17 cellular contexts compared by ENCODE assay signal in the genomic region with DNA sequence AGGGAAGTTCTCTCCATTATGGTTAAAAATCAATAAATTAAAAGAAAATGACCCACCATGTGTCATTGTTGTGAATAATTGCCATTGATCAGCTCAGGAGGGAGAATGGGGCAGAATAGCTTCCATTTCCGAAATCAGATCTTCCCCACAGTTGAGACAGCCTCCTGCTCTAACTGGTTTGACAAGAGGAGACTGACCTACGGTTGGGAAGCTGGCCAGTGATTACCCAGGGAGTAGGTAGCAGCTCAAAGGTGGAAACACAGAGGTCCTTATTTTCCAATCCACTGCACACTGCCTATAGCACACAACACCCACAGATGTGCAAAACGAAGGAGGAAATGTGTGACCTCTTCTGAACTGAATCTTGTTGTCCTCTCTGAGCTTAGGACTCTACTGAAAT.
DNase-seq lines count a peak whose midpoint lies in the region; ATAC-seq and TF ChIP-seq lines count a peak whose summit lies in the region.
"Had no signal": no experiment of that assay in that cellular context is flagged by ENCODE, and none has a peak within 500 bp of the region (broad histone marks: within the 10 kb centered on the region; RNA-seq: fewer than 3 reads in every experiment).

No MANE protein-coding gene starts in this region.

- no peak overlapping the region for H3K4me3 Mint-ChIP-seq in Calu3 (ENCODE audit: low read depth, unreplicated experiment)
- no peak overlapping the region for H3K4me3 Mint-ChIP-seq in activated T-helper 17 cell treated with anti-CD3 and anti-CD28 coated beads, Interleukin-2, amount 50 U/mL, for 72 hours
- H3K4me3 Mint-ChIP-seq: CD4-positive, CD25-positive, alpha-beta regulatory T cell had no signal

- no TSS peak for BruUV-seq in Calu3 (replicated peaks; lab: Mats Ljungman, UMichigan)

- ATAC-seq in left lung = peak; percentile 47
- ATAC-seq in HG03442 (IDR thresholded peaks at IDR 0.05; ENCODE audit: unreplicated experiment) = no peak
- no peak for ATAC-seq in activated T-helper 17 cell treated with anti-CD3 and anti-CD28 coated beads, Interleukin-2, amount 50 U/mL, for 72 hours (replicated peaks)

- H3K4me1 Mint-ChIP-seq in Calu3 (ENCODE audit: low read depth, unreplicated experiment) = peaks cover 17% of the 10 kb centered on the region
- no peaks in the 10 kb centered on the region for H3K4me1 Mint-ChIP-seq in activated T-helper 17 cell treated with anti-CD3 and anti-CD28 coated beads, Interleukin-2, amount 50 U/mL, for 72 hours
- H3K4me1 Mint-ChIP-seq: CD4-positive, CD25-positive, alpha-beta regulatory T cell had no signal

- H3K27me3 ChIP-seq in left lung = no peaks in the 10 kb centered on the region

- TF ChIP-seq CTCF in Calu3 (IDR thresholded peaks at IDR 0.05; ENCODE audit: unreplicated experiment) (no peak), VCaP (conservative IDR thresholded peaks at IDR 0.05) (no peak), left lung (IDR thresholded peaks at IDR 0.05) (no peak)

- peaks cover 4% of the 10 kb centered on the region for H3K9me3 Mint-ChIP-seq in Calu3 (ENCODE audit: low read depth, unreplicated experiment)
- H3K9me3 Mint-ChIP-seq in activated T-helper 17 cell treated with anti-CD3 and anti-CD28 coated beads, Interleukin-2, amount 50 U/mL, for 72 hours = peaks cover 9% of the 10 kb centered on the region

- no peaks in the 10 kb centered on the region for H3K27me3 Mint-ChIP-seq in Calu3 (ENCODE audit: unreplicated experiment)
- H3K27me3 Mint-ChIP-seq in activated T-helper 17 cell treated with anti-CD3 and anti-CD28 coated beads, Interleukin-2, amount 50 U/mL, for 72 hours = peaks cover 8% of the 10 kb centered on the region
- H3K27me3 Mint-ChIP-seq: CD4-positive, CD25-positive, alpha-beta regulatory T cell had no signal

- H3K4me1 ChIP-seq in left lung = no peaks in the 10 kb centered on the region
- H3K4me1 ChIP-seq: Caco-2 had no signal

- intact Hi-C loops in Calu3 (cut with micrococcal nuclease; ENCODE audit: unreplicated experiment) (loop anchor here (2.0 to 5.0 kb wide), 2 partner anchors 54 to 74 kb away; no protein-coding TSS in a partner anchor), left lung (cut with DNase I) (no loop called here)

- peak overlapping the region; percentile 64 for H3K27ac Mint-ChIP-seq in Calu3 (ENCODE audit: unreplicated experiment)
- no peak overlapping the region for H3K27ac Mint-ChIP-seq in activated T-helper 17 cell treated with anti-CD3 and anti-CD28 coated beads, Interleukin-2, amount 50 U/mL, for 72 hours
- H3K27ac Mint-ChIP-seq: CD4-positive, CD25-positive, alpha-beta regulatory T cell had no signal

- peaks cover 0 to 23% of the 10 kb centered on the region in 2 donors for H3K9me3 ChIP-seq in left lung
- H3K9me3 ChIP-seq: Caco-2 had no signal

- CTCF ChIA-PET in Calu3 (lab: Charles Lee) = interaction anchor here (0.6 to 1.5 kb wide), 7 partner anchors 9 to 142 kb away, joined by 3 to 4 read pairs (median 4); partner anchors contain the start of gene DAPK1

- DNase-seq in Calu3 = peak; percentile 53
- DNase-seq in ELF-1 (ENCODE audit: low read depth, low spot score) = peak; percentile 34
- DNase-seq in left lung = no peak
- DNase-seq in substantia nigra (lab: John Stamatoyannopoulos, UW) = no peak
- DNase-seq in D341Med (ENCODE audit: low spot score) = no peak
- DNase-seq: Caco-2; CD4-positive, CD25-positive, alpha-beta regulatory T cell; DMS79; NCI-H1092; NCI-H1694; NCI-H226; NCI-H524 treated with DMSO at 0.1 percent for 48 hours; SW 1271 had no signal

- no peaks in the 10 kb centered on the region for H3K36me3 ChIP-seq in left lung

- H3K36me3 Mint-ChIP-seq in Calu3 (ENCODE audit: insufficient read depth, unreplicated experiment) = peaks cover 4% of the 10 kb centered on the region
- H3K36me3 Mint-ChIP-seq in activated T-helper 17 cell treated with anti-CD3 and anti-CD28 coated beads, Interleukin-2, amount 50 U/mL, for 72 hours (ENCODE audit: low read depth) = no peaks in the 10 kb centered on the region
- H3K36me3 Mint-ChIP-seq: CD4-positive, CD25-positive, alpha-beta regulatory T cell had no signal

- no peak overlapping the region for H3K4me3 ChIP-seq in left lung

- peak overlapping the region; percentile 75 for H3K27ac ChIP-seq in VCaP
- H3K27ac ChIP-seq in left lung = no peak overlapping the region
- H3K27ac ChIP-seq in substantia nigra (ENCODE audit: low read depth, low read length, poor library complexity, severe bottlenecking) = no peak overlapping the region
- H3K27ac ChIP-seq: KMS-11 had no signal

Comparison
In these comparisons a context has a peak if more than half of its experiments do, and no peak if none do; other contexts are left out.
1. DNase-seq: peak in Calu3 (single experiment) and ELF-1 (single experiment); none in left lung (0 of 2), substantia nigra (0 of 49) and D341Med (single experiment).